Comparison of ENCODE assay signal across 19 cellular contexts in the genomic region with DNA sequence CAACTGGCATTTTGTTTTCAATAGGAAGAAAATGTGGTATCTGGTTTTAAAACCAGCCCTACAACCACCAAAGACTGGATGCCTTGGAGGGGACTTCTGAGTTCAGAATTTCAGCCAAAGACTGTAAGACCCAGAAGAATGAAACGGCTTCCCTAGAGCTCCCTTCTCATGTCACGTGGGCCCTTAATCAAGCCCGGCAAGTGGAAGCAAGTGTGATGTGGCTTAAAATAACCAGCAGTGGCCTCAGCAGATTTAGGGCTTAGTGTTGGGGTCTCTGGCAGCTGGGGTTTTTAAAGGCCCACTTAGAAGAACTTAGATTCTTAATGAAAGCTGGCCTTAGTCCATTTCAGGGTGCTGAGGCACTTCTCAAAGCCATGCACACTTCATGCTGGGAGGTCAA.
"Had no signal": no experiment of that assay in that cellular context is flagged by ENCODE, and none has a peak within 500 bp of the region (broad histone marks: within the 10 kb centered on the region; RNA-seq: fewer than 3 reads in every experiment).

No MANE protein-coding gene starts in this region.

- H3K4me3 Mint-ChIP-seq: naive B cell, type B pancreatic cell had no signal

- DNase-seq: dorsolateral prefrontal cortex; effector CD8-positive, alpha-beta T cell; foreskin melanocyte; islet precursor cell; left lung; mesenchymal stem cell; midbrain; naive B cell; stimulated activated CD4-positive, alpha-beta T cell treated with anti-CD3 and anti-CD28 coated beads, Interleukin-12 subunit alpha, Interleukin-12 subunit beta, amount 100 ng/mL, for 4 hours; stimulated activated naive CD4-positive, alpha-beta T cell; stomach had no signal

- H3K4me1 ChIP-seq: left lung, parathyroid adenoma, prostate gland had no signal

- H3K36me3 ChIP-seq: left lung, prostate gland had no signal

- ATAC-seq: left lung, sciatic nerve had no signal

- H3K27me3 Mint-ChIP-seq: type B pancreatic cell had no signal

- H3K27ac ChIP-seq: coronary artery, dorsolateral prefrontal cortex, left lung, parathyroid adenoma, prostate gland, skin epidermis, stomach had no signal

- H3K36me3 Mint-ChIP-seq: naive B cell had no signal

- H3K27ac Mint-ChIP-seq: type B pancreatic cell had no signal

- H3K9me3 ChIP-seq: left lung, prostate gland, stomach had no signal

- H3K4me3 ChIP-seq: coronary artery, dorsolateral prefrontal cortex, left lung, lung, prostate gland, skin epidermis, stomach had no signal

- H3K9ac ChIP-seq: parathyroid adenoma had no signal

- H2AFZ ChIP-seq: parathyroid adenoma had no signal

- H3K9me3 Mint-ChIP-seq: nephron, type B pancreatic cell had no signal

- H3K79me2 ChIP-seq: parathyroid adenoma had no signal

- H3K27me3 ChIP-seq: dorsolateral prefrontal cortex, left lung, stomach had no signal
